8 cellular contexts compared by ENCODE assay signal in the genomic region with DNA sequence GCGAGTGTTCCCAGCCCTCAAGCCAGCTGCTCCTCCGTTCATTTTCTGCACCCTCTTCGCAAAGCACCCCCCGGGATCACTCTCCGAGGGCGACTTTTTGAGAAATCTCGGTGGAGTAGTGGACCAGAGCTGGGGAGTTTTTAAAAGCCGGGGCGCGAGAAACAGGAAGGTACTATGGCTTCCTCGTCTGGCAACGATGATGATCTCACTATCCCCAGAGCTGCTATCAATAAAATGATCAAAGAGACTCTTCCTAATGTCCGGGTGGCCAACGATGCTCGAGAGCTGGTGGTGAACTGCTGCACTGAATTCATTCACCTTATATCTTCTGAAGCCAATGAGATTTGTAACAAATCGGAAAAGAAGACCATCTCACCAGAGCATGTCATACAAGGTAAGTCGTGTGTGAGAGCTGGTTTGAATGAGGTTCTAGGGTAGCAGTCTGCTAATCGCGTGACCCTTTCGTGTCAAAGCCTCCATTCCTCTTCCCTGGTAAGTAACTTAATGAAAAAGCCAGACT. TPM values are rescaled to one million over a fixed set of nuclear protein-coding genes. Genes with fewer than 3 reads are reported as not detected.
A peak's percentile ranks its signal among the peaks of the same experiment; 100 is the strongest.
DNase-seq lines count a peak whose midpoint lies in the region; ATAC-seq, FAIRE-seq and TF ChIP-seq lines count a peak whose summit lies in the region.

No MANE protein-coding gene starts in this region.

- intact Hi-C loops in ovary (cut with DNase I), result no loop called here

- H3K4me3 ChIP-seq in OCI-LY1 (ENCODE audit: low read depth, low read length, poor library complexity, severe bottlenecking) (peak overlapping the region; percentile 94), gastroesophageal sphincter (peak overlapping the region; percentile 77 to 84), ovary (peak overlapping the region; percentile 91)

- peaks cover 10% of the 10 kb centered on the region; the same call in 1 of the 2 replicates for H4K20me1 ChIP-seq in OCI-LY1 (ENCODE audit: insufficient read depth, low read length)

- peaks cover 47% of the 10 kb centered on the region for H3K4me1 ChIP-seq in OCI-LY1 (ENCODE audit: insufficient read depth, low read length, severe bottlenecking)
- H3K4me1 ChIP-seq in gastroesophageal sphincter, result peaks cover 0 to 66% (median 9%) of the 10 kb centered on the region in 3 donors
- H3K4me1 ChIP-seq in ovary (ENCODE audit: insufficient read depth), result no peaks in the 10 kb centered on the region

- no peak for TF ChIP-seq EP300 in gastroesophageal sphincter (IDR thresholded peaks at IDR 0.05)
- no peak for TF ChIP-seq EP300 in ovary (IDR thresholded peaks at IDR 0.05)

- peak; percentile 48 for FAIRE-seq in GM18507 (lab: Jason Lieb, UNC)

- DNase-seq in AG20443 (ENCODE audit: low spot score) (peak; percentile 24), GM18507 (ENCODE audit: extremely low spot score, insufficient read length, low read depth) (no peak), ovary (peak in 1 of 5 donors; percentile 16), GF-D8 (lab: John Stamatoyannopoulos, UW) (no peak)
- DNase-seq in activated effector memory CD4-positive, alpha-beta T cell treated with Interleukin-2 at 50 U/mL for 16 hours, result peak; percentile 27

- TF ChIP-seq CTCF in OCI-LY1 (IDR thresholded peaks at IDR 0.05; ENCODE audit: low read length), result no peak
- no peak for TF ChIP-seq CTCF in gastroesophageal sphincter (IDR thresholded peaks at IDR 0.05)
- TF ChIP-seq CTCF in ovary (IDR thresholded peaks at IDR 0.05), result no peak

- peak overlapping the region; percentile 100 for H3K9ac ChIP-seq in OCI-LY1 (ENCODE audit: low read length)

- peak overlapping the region; percentile 79 for H3K27ac ChIP-seq in OCI-LY1 (ENCODE audit: low read depth, low read length, poor library complexity, severe bottlenecking)
- peak overlapping the region; percentile 89 to 98 (median 91) for H3K27ac ChIP-seq in gastroesophageal sphincter
- peak overlapping the region in 1 of 2 donors; percentile 72 for H3K27ac ChIP-seq in ovary

- peaks cover 74% of the 10 kb centered on the region for H3K79me2 ChIP-seq in OCI-LY1 (ENCODE audit: insufficient read depth, low read length)

- no peak overlapping the region for H2AFZ ChIP-seq in OCI-LY1 (ENCODE audit: low read length)

- peak overlapping the region; percentile 97 for H3K4me2 ChIP-seq in OCI-LY1 (ENCODE audit: low read length)

- TF ChIP-seq POLR2A in gastroesophageal sphincter (IDR thresholded peaks at IDR 0.05), result no peak
- TF ChIP-seq POLR2A in ovary (IDR thresholded peaks at IDR 0.05), result no peak

- H3K9me2 ChIP-seq in OCI-LY1 (ENCODE audit: low read depth, low read length), result no peaks in the 10 kb centered on the region

- no peaks in the 10 kb centered on the region for H3F3A ChIP-seq in OCI-LY1 (ENCODE audit: insufficient read depth, low read length)

- H3K36me3 ChIP-seq in OCI-LY1 (ENCODE audit: insufficient read depth, low read length) (peaks cover 29% of the 10 kb centered on the region), gastroesophageal sphincter (no peaks in the 10 kb centered on the region), ovary (no peaks in the 10 kb centered on the region)

- H3K9me3 ChIP-seq in OCI-LY1 (ENCODE audit: low read length) (no peaks in the 10 kb centered on the region), gastroesophageal sphincter (no peaks in the 10 kb centered on the region), ovary (no peaks in the 10 kb centered on the region)

- peak; percentile 28 for ATAC-seq in HG02981 (IDR thresholded peaks at IDR 0.05; ENCODE audit: unreplicated experiment)
- ATAC-seq in gastroesophageal sphincter, result no peak

- H3K27me3 ChIP-seq in OCI-LY1 (ENCODE audit: insufficient read depth, low read length) (no peaks in the 10 kb centered on the region), gastroesophageal sphincter (no peaks in the 10 kb centered on the region), ovary (no peaks in the 10 kb centered on the region)

- WGBS in gastroesophageal sphincter (ENCODE audit: low coverage in 1 of 2), 2 donors, result 0 to 1% methylated on average over 5 to 17 of the region's 20 CpGs
- WGBS in ovary, 3 donors, result 0 to 1% (median 1%) methylated on average over 20 of the region's 20 CpGs

RNA-seq across cellular contexts. Expression of a gene that starts 0.8 kb away (rescaled TPM):
- total RNA-seq in gastroesophageal sphincter, result 10 to 100 TPM; 35.0 to 38.6 (median 35.3) TPM
- total RNA-seq in ovary, result 10 to 100 TPM; 14.0 to 47.3 (median 33.2) TPM
- polyA plus RNA-seq in ovary, result 10 to 100 TPM; 14.5 to 27.5 TPM

Comparison
In these comparisons a context has a peak if more than half of its experiments do, and no peak if none do; other contexts are left out.
1. DNase-seq: peak in AG20443 (single experiment) and activated effector memory CD4-positive, alpha-beta T cell treated with Interleukin-2 at 50 U/mL for 16 hours (single experiment); none in GM18507 (single experiment) and GF-D8 (single experiment).
2. Peak in every context shown above with its lines, with median percentiles within 50 percentile points of each other: H3K4me3 ChIP-seq.